In genomic region chrX:153671589-153672530, GRCh38 we compare ENCODE assay signal across 22 cellular contexts. TPM values are rescaled to one million over a fixed set of nuclear protein-coding genes. Genes with fewer than 3 reads are reported as not detected.
DNase-seq lines count a peak whose midpoint lies in the region; ATAC-seq and TF ChIP-seq lines count a peak whose summit lies in the region.
"Had no signal": no experiment of that assay in that cellular context is flagged by ENCODE, and none has a peak within 500 bp of the region (broad histone marks: within the 10 kb centered on the region; RNA-seq: fewer than 3 reads in every experiment).

No MANE protein-coding gene starts in this region.

- intact Hi-C loops in Right ventricle myocardium inferior (cut with DNase I) (no loop called here), cardiac septum (cut with DNase I) (no loop called here), posterior vena cava (cut with DNase I) (no loop called here)

- POLR2A ChIA-PET in HEK293T (lab: Yijun Ruan, JAX) = no interaction called here

- peak; percentile 9 for DNase-seq in Right ventricle myocardium inferior (ENCODE audit: missing footprints)
- DNase-seq in cardiac septum (ENCODE audit: low spot score) = no peak
- peak; percentile 3 for DNase-seq in iPS-NIHi7 (ENCODE audit: extremely low spot score)
- DNase-seq in posterior vena cava (ENCODE audit: low spot score) = peak; percentile 73
- DNase-seq in DMS153 treated with DMSO at 0.1 percent for 48 hours (lab: John Stamatoyannopoulos, UW; ENCODE audit: unreplicated experiment) = no peak
- no peak for DNase-seq in HEK293T (ENCODE audit: extremely low spot score)
- no peak for DNase-seq in NCI-H1930 (lab: John Stamatoyannopoulos, UW)
- no peak for DNase-seq in DMS114 treated with DMSO at 0.1 percent for 48 hours (lab: John Stamatoyannopoulos, UW; ENCODE audit: unreplicated experiment)
- DNase-seq: ACHN; Caco-2; CD4-positive, alpha-beta memory T cell; DMS 273 treated with DMSO at 0.1 percent for 48 hours; GM23248; MG63; NCI-H1694 treated with DMSO at 0.1 percent for 48 hours; NCI-H2107; NCI-H446 treated with DMSO at 0.1 percent for 48 hours; NCI-H526 treated with DMSO at 0.1 percent for 48 hours; OCI-M1 had no signal

- no peak for ATAC-seq in Right ventricle myocardium inferior

- CTCF ChIA-PET in HEK293T (lab: Yijun Ruan, JAX) = interaction anchor here (1.3 to 1.8 kb wide), 2 partner anchors 63 to 133 kb away, joined by 3 to 5 read pairs; no protein-coding TSS in a partner anchor

TF ChIP-seq in HEK293T, 16 proteins besides CTCF, POLR2A, EP300 and RAD21:
- TF ChIP-seq SP1 (IDR thresholded peaks at IDR 0.05) = no peak
- TF ChIP-seq CTBP1 (IDR thresholded peaks at IDR 0.05; ENCODE audit: borderline replicate concordance) = no peak
- no peak for TF ChIP-seq SUZ12 (IDR thresholded peaks at IDR 0.05)
- no peak for TF ChIP-seq HDGF (IDR thresholded peaks at IDR 0.05; ENCODE audit: borderline replicate concordance)
- no peak for TF ChIP-seq BHLHE40 (IDR thresholded peaks at IDR 0.05; ENCODE audit: borderline replicate concordance)
- TF ChIP-seq ELF4 (IDR thresholded peaks at IDR 0.05) = no peak
- TF ChIP-seq FOXA1 (IDR thresholded peaks at IDR 0.05) = no peak
- TF ChIP-seq FOXK2 (IDR thresholded peaks at IDR 0.05) = no peak

RNA-seq across cellular contexts. Expression of gene PNCK, which starts 1.8 kb away (rescaled TPM):
- 11.3 TPM for total RNA-seq in Right ventricle myocardium inferior
- 7.6 TPM for total RNA-seq in cardiac septum
- total RNA-seq in posterior vena cava = 10 to 100 TPM; 41.1 to 58.9 TPM
- total RNA-seq: Caco-2; CD4-positive, alpha-beta memory T cell; G401; GM23248; LHCN-M2; SJSA1 had no signal

RNA-seq across cellular contexts. Expression of gene SLC6A8, which starts 15.9 kb away (rescaled TPM):
- 178 TPM for total RNA-seq in Right ventricle myocardium inferior
- 144 TPM for total RNA-seq in cardiac septum
- 10 to 100 TPM; 33.5 to 42.3 TPM for total RNA-seq in posterior vena cava

RNA-seq across cellular contexts. Expression of gene DUSP9, which starts 24.9 kb away (rescaled TPM):
- total RNA-seq in Right ventricle myocardium inferior (0.19 TPM), cardiac septum (not detected), posterior vena cava (not detected)
- total RNA-seq: CD4-positive, alpha-beta memory T cell; GM23248; LHCN-M2 had no signal

RNA-seq across cellular contexts. Expression of gene BCAP31, which starts 52.3 kb away (rescaled TPM):
- total RNA-seq in Right ventricle myocardium inferior = 98.5 TPM
- 98.0 TPM for total RNA-seq in cardiac septum
- 100 to 1,000 TPM; 129 to 133 TPM for total RNA-seq in posterior vena cava

RNA-seq across cellular contexts. Expression of gene ABCD1, which starts 52.8 kb away (rescaled TPM):
- total RNA-seq in Right ventricle myocardium inferior = 16.4 TPM
- total RNA-seq in cardiac septum = 15.1 TPM
- total RNA-seq in posterior vena cava = 10 to 100 TPM; 14.7 to 22.6 TPM

Comparison
In these comparisons a context has a peak if more than half of its experiments do, and no peak if none do; other contexts are left out.
1. DNase-seq: peak in Right ventricle myocardium inferior (single experiment), iPS-NIHi7 (single experiment) and posterior vena cava (single experiment); none in cardiac septum (single experiment), DMS153 treated with DMSO at 0.1 percent for 48 hours (single experiment), HEK293T (single experiment), NCI-H1930 (0 of 2) and DMS114 treated with DMSO at 0.1 percent for 48 hours (single experiment).